Comparison of ENCODE assay signal across 8 cellular contexts in the genomic region with DNA sequence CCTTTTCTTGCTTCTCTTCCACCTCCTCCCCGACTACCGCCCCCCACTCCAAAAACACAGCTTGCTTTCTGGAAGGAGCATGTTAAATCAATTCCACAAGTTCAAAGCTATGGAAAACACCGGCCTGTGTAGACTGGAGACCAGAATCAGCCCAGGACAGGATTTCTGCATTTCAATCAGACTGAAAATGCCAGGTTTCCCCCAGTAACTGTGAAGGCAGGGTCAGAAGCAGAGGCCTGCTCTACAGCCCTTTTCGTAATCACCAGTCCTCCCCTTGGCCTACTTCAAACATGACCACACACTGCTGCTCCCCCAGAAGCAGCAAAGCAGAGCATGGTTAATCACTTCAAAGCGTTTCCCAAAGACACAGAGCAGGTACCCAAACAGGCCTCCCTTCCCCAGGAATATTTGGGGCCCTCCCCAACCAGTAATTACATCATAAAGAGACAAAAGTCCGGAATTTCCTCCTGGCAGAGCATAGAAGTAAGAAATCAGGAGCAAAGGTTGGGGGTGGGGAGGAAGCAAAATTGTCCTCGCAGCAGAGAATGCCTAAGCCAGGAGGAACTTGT. TPM values are rescaled to one million over a fixed set of nuclear protein-coding genes. Genes with fewer than 3 reads are reported as not detected.
DNase-seq lines count a peak whose midpoint lies in the region; ATAC-seq and TF ChIP-seq lines count a peak whose summit lies in the region.

No MANE protein-coding gene starts in this region.

- peak overlapping the region; percentile 55 for H3K4me3 Mint-ChIP-seq in activated CD8-positive, alpha-beta T cell treated with anti-CD3 and anti-CD28 coated beads, Interleukin-2, amount 10 ng/mL, durations not matched to agents 7 days and 5 days

- CTCF ChIA-PET in activated CD8-positive, alpha-beta T cell treated with anti-CD3 and anti-CD28 coated beads, Interleukin-2, amount 10 ng/mL, durations not matched to agents 7 days and 5 days (lab: Charles Lee), result interaction anchor here (0.7 to 3.0 kb wide), 5 partner anchors 13 to 66 kb away, joined by 3 to 28 read pairs (median 5); a partner anchor contains a TSS

- POLR2A ChIA-PET in activated CD8-positive, alpha-beta T cell treated with anti-CD3 and anti-CD28 coated beads, Interleukin-2, amount 10 ng/mL, durations not matched to agents 7 days and 5 days (lab: Charles Lee), result interaction anchor here (0.8 to 1.6 kb wide), 2 partner anchors 9 to 39 kb away, joined by 3 to 9 read pairs; a partner anchor contains a TSS

- intact Hi-C loops in heart right ventricle (cut with DNase I), result loop anchor here in 7 of 10 donors (2.0 to 5.0 kb wide), 7 partner anchors 15 to 46 kb away; a partner anchor contains a TSS

- H3K4me1 ChIP-seq in heart right ventricle, result peaks cover 34 to 82% (median 75%) of the 10 kb centered on the region in 9 donors
- peaks cover 49% of the 10 kb centered on the region for H3K4me1 ChIP-seq in rectal smooth muscle tissue (ENCODE audit: control insufficient read depth, insufficient read depth, low read length)

- H3K9ac ChIP-seq in rectal smooth muscle tissue (ENCODE audit: low read length), result peak overlapping the region; percentile 20

- H3K4me3 ChIP-seq in HL-60 (replicated peaks; ENCODE audit: insufficient read depth, low read length), result no peak overlapping the region
- H3K4me3 ChIP-seq in heart right ventricle, result peak overlapping the region in 8 of 10 donors; percentile 1 to 33 (median 13)
- peak overlapping the region; percentile 1 for H3K4me3 ChIP-seq in rectal smooth muscle tissue (ENCODE audit: low read length)

- H3K36me3 Mint-ChIP-seq in activated CD8-positive, alpha-beta T cell treated with anti-CD3 and anti-CD28 coated beads, Interleukin-2, amount 10 ng/mL, durations not matched to agents 7 days and 5 days (ENCODE audit: low read depth), result peaks cover 18% of the 10 kb centered on the region

- ATAC-seq in activated CD8-positive, alpha-beta T cell treated with anti-CD3 and anti-CD28 coated beads, Interleukin-2, amount 10 ng/mL, durations not matched to agents 7 days and 5 days, result no peak
- peak; percentile 5 to 64 (median 30) for ATAC-seq in heart right ventricle

- 30 to 33% methylated on average over 7 of the region's 7 CpGs for WGBS in heart right ventricle, 2 donors

- H3K36me3 ChIP-seq in heart right ventricle (no peaks in the 10 kb centered on the region), rectal smooth muscle tissue (ENCODE audit: control insufficient read depth, insufficient read depth, low read length) (no peaks in the 10 kb centered on the region)

- TF ChIP-seq CTCF in HL-60 (IDR thresholded peaks at IDR 0.05; ENCODE audit: insufficient read depth, low read length) (no peak), heart right ventricle (IDR thresholded peaks at IDR 0.05) (no peak)

- H3K9me3 ChIP-seq in heart right ventricle, result no peaks in the 10 kb centered on the region

- peaks cover 59% of the 10 kb centered on the region for H3K4me1 Mint-ChIP-seq in activated CD8-positive, alpha-beta T cell treated with anti-CD3 and anti-CD28 coated beads, Interleukin-2, amount 10 ng/mL, durations not matched to agents 7 days and 5 days (ENCODE audit: low read depth)

- H3K27me3 Mint-ChIP-seq in activated CD8-positive, alpha-beta T cell treated with anti-CD3 and anti-CD28 coated beads, Interleukin-2, amount 10 ng/mL, durations not matched to agents 7 days and 5 days (ENCODE audit: low read depth), result no peaks in the 10 kb centered on the region

- H3K27me3 ChIP-seq in HL-60 (ENCODE audit: insufficient read depth, poor library complexity, severe bottlenecking) (no peaks in the 10 kb centered on the region), heart right ventricle (no peaks in the 10 kb centered on the region), rectal smooth muscle tissue (ENCODE audit: control insufficient read depth, insufficient read depth, low read length) (no peaks in the 10 kb centered on the region)

- H3K27ac ChIP-seq in HL-60 (replicated peaks) (peak overlapping the region; percentile 72), heart right ventricle (peak overlapping the region; percentile 94 to 99 (median 98)), rectal smooth muscle tissue (ENCODE audit: low read depth, low read length) (peak overlapping the region; percentile 94)

- H3K9me3 Mint-ChIP-seq in activated CD8-positive, alpha-beta T cell treated with anti-CD3 and anti-CD28 coated beads, Interleukin-2, amount 10 ng/mL, durations not matched to agents 7 days and 5 days (ENCODE audit: insufficient read depth), result no peaks in the 10 kb centered on the region

- peak overlapping the region; percentile 91 for H3K27ac Mint-ChIP-seq in activated CD8-positive, alpha-beta T cell treated with anti-CD3 and anti-CD28 coated beads, Interleukin-2, amount 10 ng/mL, durations not matched to agents 7 days and 5 days

- peak; percentile 23 to 48 for DNase-seq in HL-60 (ENCODE audit: low read depth in 1 of 2, low spot score in 1 of 2)
- no peak for DNase-seq in activated CD8-positive, alpha-beta T cell treated with anti-CD3 and anti-CD28 coated beads, Interleukin-2, amount 10 ng/mL, durations not matched to agents 7 days and 5 days
- DNase-seq in heart right ventricle, result peak in 1 of 2 donors; percentile 76
- no peak for DNase-seq in activated gamma-delta T cell treated with Interleukin-2 at 50 U/mL for 16 hours
- no peak for DNase-seq in NCI-H1694 (lab: John Stamatoyannopoulos, UW)
- DNase-seq in DMS114 treated with DMSO at 0.1 percent for 48 hours (lab: John Stamatoyannopoulos, UW; ENCODE audit: unreplicated experiment), result no peak
- DNase-seq in midbrain (lab: John Stamatoyannopoulos, UW), result no peak

RNA-seq across cellular contexts. Expression of a gene that starts 38.4 kb away (rescaled TPM):
- 10 to 100 TPM; 44.3 to 44.7 TPM for total RNA-seq in activated CD8-positive, alpha-beta T cell treated with anti-CD3 and anti-CD28 coated beads, Interleukin-2, amount 10 ng/mL, durations not matched to agents 7 days and 5 days
- 10 to 100 TPM; 22.0 to 39.0 (median 29.0) TPM for total RNA-seq in heart right ventricle
- polyA plus RNA-seq in heart right ventricle, result 10 to 100 TPM in 1 of 2 donors, 1 to 10 TPM in 1; 6.4 to 22.5 TPM

Comparison
In these comparisons a context has a peak if more than half of its experiments do, and no peak if none do; other contexts are left out.
1. DNase-seq: peak in HL-60 (2 of 2); none in activated CD8-positive, alpha-beta T cell treated with anti-CD3 and anti-CD28 coated beads, Interleukin-2, amount 10 ng/mL, durations not matched to agents 7 days and 5 days (single experiment), activated gamma-delta T cell treated with Interleukin-2 at 50 U/mL for 16 hours (single experiment), NCI-H1694 (single experiment), DMS114 treated with DMSO at 0.1 percent for 48 hours (single experiment) and midbrain (single experiment).
2. Peak in every context shown above with its lines, with median percentiles within 50 percentile points of each other: H3K27ac ChIP-seq.